In genomic region chr1:227357229-227358078, GRCh38 we compare ENCODE assay signal across 1 cellular context.
TF ChIP-seq lines count a peak whose summit lies in the region.

No MANE protein-coding gene starts in this region.

TF ChIP-seq in HEK293, 187 proteins besides CTCF, POLR2A, EP300 and RAD21 (continued from another document and continues in another):
- TF ChIP-seq ZNF621 (tag by site-specific recombination; IDR thresholded peaks at IDR 0.05) (no peak), ZNF654 (tag by site-specific recombination; IDR thresholded peaks at IDR 0.05; ENCODE audit: low read depth) (no peak), ZNF341 (tag by site-specific recombination; IDR thresholded peaks at IDR 0.05; ENCODE audit: low read depth) (no peak), ZFHX2 (tag by site-specific recombination; conservative IDR thresholded peaks at IDR 0.05) (no peak), ZNF280D (tag by site-specific recombination; IDR thresholded peaks at IDR 0.05) (no peak), ZNF202 (tag by site-specific recombination; IDR thresholded peaks at IDR 0.05; ENCODE audit: borderline replicate concordance) (no peak), ZNF169 (tag by site-specific recombination; IDR thresholded peaks at IDR 0.05) (no peak), ZNF214 (tag by site-specific recombination; IDR thresholded peaks at IDR 0.05; ENCODE audit: borderline replicate concordance) (no peak), ZNF830 (tag by site-specific recombination; IDR thresholded peaks at IDR 0.05; ENCODE audit: low read depth) (no peak), GLI2 (tag by site-specific recombination; IDR thresholded peaks at IDR 0.05; ENCODE audit: borderline replicate concordance, low read depth) (no peak), ZNF510 (tag by site-specific recombination; IDR thresholded peaks at IDR 0.05; ENCODE audit: insufficient replicate concordance) (no peak), ZNF488 (tag by site-specific recombination; IDR thresholded peaks at IDR 0.05) (no peak), GFI1B (tag by site-specific recombination; IDR thresholded peaks at IDR 0.05) (no peak), ZNF138 (tag by site-specific recombination; IDR thresholded peaks at IDR 0.05; ENCODE audit: borderline replicate concordance) (no peak), ZNF791 (tag by site-specific recombination; IDR thresholded peaks at IDR 0.05) (no peak), GLIS1 (tag by site-specific recombination; IDR thresholded peaks at IDR 0.05) (peak; percentile 37; the same call in 1 of the 2 replicates), ZNF335 (tag by site-specific recombination; conservative IDR thresholded peaks at IDR 0.05) (0 out of 2 replicates have a peak, but pooled peaks have one; percentile 20), ZNF501 (tag by site-specific recombination; IDR thresholded peaks at IDR 0.05) (0 out of 2 replicates have a peak, but pooled peaks have one; percentile 54), ZNF561 (tag by site-specific recombination; IDR thresholded peaks at IDR 0.05; ENCODE audit: borderline replicate concordance) (no peak), ZNF404 (tag by site-specific recombination; IDR thresholded peaks at IDR 0.05) (no peak), TSHZ1 (tag by site-specific recombination; IDR thresholded peaks at IDR 0.05; ENCODE audit: borderline replicate concordance) (no peak), ZNF391 (tag by site-specific recombination; IDR thresholded peaks at IDR 0.05; ENCODE audit: borderline replicate concordance, low read depth) (no peak), ZNF433 (tag by site-specific recombination; IDR thresholded peaks at IDR 0.05; ENCODE audit: low read depth) (no peak), ZBTB17 (tag by site-specific recombination; IDR thresholded peaks at IDR 0.05) (no peak), ZBTB10 (tag by site-specific recombination; IDR thresholded peaks at IDR 0.05) (no peak), ZNF664 (tag by site-specific recombination; IDR thresholded peaks at IDR 0.05) (no peak), ZNF19 (tag by site-specific recombination; IDR thresholded peaks at IDR 0.05; ENCODE audit: low read depth) (no peak), ZNF792 (tag by site-specific recombination; IDR thresholded peaks at IDR 0.05) (no peak), ZNF544 (tag by site-specific recombination; IDR thresholded peaks at IDR 0.05) (no peak), KLF16 (tag by site-specific recombination; IDR thresholded peaks at IDR 0.05) (0 out of 2 replicates have a peak, but pooled peaks have one; percentile 74), GLIS2 (tag by site-specific recombination; IDR thresholded peaks at IDR 0.05) (peak; percentile 78), ZNF585B (tag by site-specific recombination; IDR thresholded peaks at IDR 0.05) (no peak), ZNF140 (tag by site-specific recombination; IDR thresholded peaks at IDR 0.05) (no peak), ZNF37A (tag by site-specific recombination; IDR thresholded peaks at IDR 0.05) (no peak), WT1 (tag by site-specific recombination; IDR thresholded peaks at IDR 0.05) (no peak), HOXC10 (CRISPR knock-in tag; IDR thresholded peaks at IDR 0.05) (no peak), PRDM10 (tag by site-specific recombination; IDR thresholded peaks at IDR 0.05) (peak; percentile 13; the same call in 1 of the 2 replicates), ZNF518A (tag by site-specific recombination; conservative IDR thresholded peaks at IDR 0.05; ENCODE audit: low read depth) (no peak), ZNF148 (tag by site-specific recombination; IDR thresholded peaks at IDR 0.05; ENCODE audit: borderline replicate concordance) (no peak)
